8 cellular contexts compared by ENCODE assay signal in genomic region chr3:53109822-53110771, GRCh38. TPM values are rescaled to one million over a fixed set of nuclear protein-coding genes. Genes with fewer than 3 reads are reported as not detected.
DNase-seq lines count a peak whose midpoint lies in the region; ATAC-seq and TF ChIP-seq lines count a peak whose summit lies in the region.

No MANE protein-coding gene starts in this region.

- 23% methylated on average over 12 of the region's 12 CpGs for WGBS in prostate gland

- ATAC-seq in foreskin keratinocyte (peak; percentile 55), GM19023 (IDR thresholded peaks at IDR 0.05; ENCODE audit: unreplicated experiment) (no peak)

- H3K27me3 ChIP-seq in foreskin keratinocyte (no peaks in the 10 kb centered on the region), prostate gland (replicated peaks; ENCODE audit: insufficient read depth) (no peaks in the 10 kb centered on the region)

- DNase-seq in GM10248 (ENCODE audit: extremely low spot score) = peak; percentile 59
- peak; percentile 39 for DNase-seq in NAMALWA (ENCODE audit: low spot score)
- peak; percentile 35 for DNase-seq in activated T-cell treated with anti-CD3 and anti-CD28 coated beads, Interleukin-2, amount 50 U/mL, for 1 hour
- DNase-seq in foreskin keratinocyte = peak; percentile 66 to 78
- peak; percentile 61 for DNase-seq in prostate gland (ENCODE audit: low spot score)
- DNase-seq in activated gamma-delta T cell treated with Interleukin-2 at 50 U/mL for 16 hours = no peak
- no peak for DNase-seq in superior temporal gyrus (ENCODE audit: extremely low spot score)

- peaks cover 22% of the 10 kb centered on the region for H3K4me1 ChIP-seq in foreskin keratinocyte
- H3K4me1 ChIP-seq in prostate gland (replicated peaks) = no peaks in the 10 kb centered on the region

- intact Hi-C loops in prostate gland (cut with DNase I) = no loop called here

- no peak for TF ChIP-seq POLR2A in prostate gland (IDR thresholded peaks at IDR 0.05)

- POLR2A ChIA-PET in GM10248 (lab: Yijun Ruan, JAX) = no interaction called here

- H3K9me3 ChIP-seq in prostate gland = no peaks in the 10 kb centered on the region

- TF ChIP-seq CTCF in GM10248 (IDR thresholded peaks at IDR 0.05; ENCODE audit: control extremely low read depth, extremely low read depth, low read depth, missing control alignments) = peak; percentile 28
- peak; percentile 80 for TF ChIP-seq CTCF in foreskin keratinocyte (conservative IDR thresholded peaks at IDR 0.05)
- peak in 3 of 4 experiments; percentile 26 to 68 (median 56) for TF ChIP-seq CTCF in prostate gland (IDR thresholded peaks at IDR 0.05)

- H3K27ac ChIP-seq in foreskin keratinocyte (no peak overlapping the region), prostate gland (peak overlapping the region; percentile 40 to 55)

- no peaks in the 10 kb centered on the region for H3K36me3 ChIP-seq in prostate gland

- no peak overlapping the region for H3K4me3 ChIP-seq in prostate gland

- CTCF ChIA-PET in GM10248 (lab: Yijun Ruan, JAX) = interaction anchor here (0.9 to 18.1 kb wide), 10 partner anchors 8 to 259 kb away, joined by 3 to 253 read pairs (median 4); no protein-coding TSS in a partner anchor

RNA-seq across cellular contexts. Expression of gene RFT1, which starts 20.1 kb away (rescaled TPM):
- total RNA-seq in foreskin keratinocyte (30.1 and 36.0 TPM in 2 replicates), prostate gland (10 to 100 TPM; 10.3 to 31.1 TPM)
- polyA plus RNA-seq in foreskin keratinocyte = 27.9 and 34.1 TPM in 2 replicates

RNA-seq across cellular contexts. Expression of gene PRKCD, which starts 50.9 kb away (rescaled TPM):
- total RNA-seq in foreskin keratinocyte = 10.1 and 12.4 TPM in 2 replicates
- polyA plus RNA-seq in foreskin keratinocyte = 17.9 and 18.2 TPM in 2 replicates
- total RNA-seq in prostate gland = 10 to 100 TPM; 33.4 to 57.9 TPM

Comparison
In these comparisons a context has a peak if more than half of its experiments do, and no peak if none do; other contexts are left out.
1. DNase-seq: peak in GM10248 (single experiment), NAMALWA (single experiment), activated T-cell treated with anti-CD3 and anti-CD28 coated beads, Interleukin-2, amount 50 U/mL, for 1 hour (single experiment), foreskin keratinocyte (2 of 2) and prostate gland (single experiment); none in activated gamma-delta T cell treated with Interleukin-2 at 50 U/mL for 16 hours (single experiment) and superior temporal gyrus (single experiment).
2. CTCF ChIP-seq: peak in every context shown above with its lines; median percentile 80 in foreskin keratinocyte; 56 in prostate gland; 28 in GM10248.